12 cellular contexts compared by ENCODE assay signal in genomic region chr1:204841316-204841715, GRCh38. TPM values are rescaled to one million over a fixed set of nuclear protein-coding genes. Genes with fewer than 3 reads are reported as not detected.
DNase-seq lines count a peak whose midpoint lies in the region; ATAC-seq and TF ChIP-seq lines count a peak whose summit lies in the region.
"Had no signal": no experiment of that assay in that cellular context is flagged by ENCODE, and none has a peak within 500 bp of the region (broad histone marks: within the 10 kb centered on the region; RNA-seq: fewer than 3 reads in every experiment).

No MANE protein-coding gene starts in this region.

- H3K4me3 Mint-ChIP-seq in memory B cell (no peak overlapping the region), type B pancreatic cell (no peak overlapping the region)
- H3K4me3 Mint-ChIP-seq: CD4-positive, CD25-positive, alpha-beta regulatory T cell had no signal

- peak overlapping the region; percentile 38 for H3K4me2 ChIP-seq in OCI-LY3 (ENCODE audit: low read length)
- H3K4me2 ChIP-seq: BLaER1 treated with 17β-estradiol and CSF1 and Interleukin-3, amounts not matched to agents 10 nM and 100 nM had no signal

- intact Hi-C loops in uterus (cut with DNase I; ENCODE audit: low total_unique reads): no loop called here

- no peak for TF ChIP-seq CTCF in OCI-LY3 (IDR thresholded peaks at IDR 0.05; ENCODE audit: low read depth, low read length)
- no peak for TF ChIP-seq CTCF in type B pancreatic cell (conservative IDR thresholded peaks at IDR 0.05)
- no peak for TF ChIP-seq CTCF in uterus (IDR thresholded peaks at IDR 0.05)

- H3K9me3 Mint-ChIP-seq in memory B cell (no peaks in the 10 kb centered on the region), type B pancreatic cell (peaks cover 5% of the 10 kb centered on the region)

- H3K4me3 ChIP-seq in OCI-LY3 (ENCODE audit: low read length): no peak overlapping the region
- H3K4me3 ChIP-seq in uterus: no peak overlapping the region
- H3K4me3 ChIP-seq: BLaER1 treated with 17β-estradiol and CSF1 and Interleukin-3, amounts not matched to agents 10 nM and 100 nM; GM23248 had no signal

- no peak for DNase-seq in memory B cell (ENCODE audit: low spot score in 2 of 2)
- DNase-seq in type B pancreatic cell (ENCODE audit: extremely low spot score, unreplicated experiment): no peak
- no peak for DNase-seq in nucleus accumbens (lab: John Stamatoyannopoulos, UW)
- DNase-seq in retina: no peak
- no peak for DNase-seq in uterus
- DNase-seq: GM23248 had no signal

- H3K9ac ChIP-seq in OCI-LY3 (ENCODE audit: low read length): no peak overlapping the region
- H3K9ac ChIP-seq: BLaER1 treated with 17β-estradiol and CSF1 and Interleukin-3, amounts not matched to agents 10 nM and 100 nM; GM23248 had no signal

- H3K27ac ChIP-seq in OCI-LY3 (ENCODE audit: low read length): peak overlapping the region; percentile 46; the same call in 1 of the 2 replicates
- H3K27ac ChIP-seq in cingulate gyrus (ENCODE audit: low read depth, low read length): peak overlapping the region; percentile 34
- H3K27ac ChIP-seq in uterus: no peak overlapping the region
- H3K27ac ChIP-seq: BLaER1 treated with 17β-estradiol and CSF1 and Interleukin-3, amounts not matched to agents 10 nM and 100 nM; GM23248 had no signal

- no peak overlapping the region for H2AFZ ChIP-seq in OCI-LY3 (ENCODE audit: low read depth, low read length)
- H2AFZ ChIP-seq: GM23248 had no signal

- peaks cover 5% of the 10 kb centered on the region for H3K27me3 Mint-ChIP-seq in memory B cell
- H3K27me3 Mint-ChIP-seq in type B pancreatic cell: peaks cover 20% of the 10 kb centered on the region

- no peak overlapping the region for H3K27ac Mint-ChIP-seq in memory B cell
- H3K27ac Mint-ChIP-seq in type B pancreatic cell: peak overlapping the region; percentile 24
- H3K27ac Mint-ChIP-seq: CD4-positive, CD25-positive, alpha-beta regulatory T cell had no signal

- H3K36me3 ChIP-seq in OCI-LY3 (replicated peaks; ENCODE audit: low read depth, low read length) (no peaks in the 10 kb centered on the region), uterus (no peaks in the 10 kb centered on the region)
- H3K36me3 ChIP-seq: BLaER1 treated with 17β-estradiol and CSF1 and Interleukin-3, amounts not matched to agents 10 nM and 100 nM had no signal

- H3K27me3 ChIP-seq in OCI-LY3 (ENCODE audit: low read depth, low read length) (no peaks in the 10 kb centered on the region; the same call in 1 of the 2 replicates), uterus (no peaks in the 10 kb centered on the region)
- H3K27me3 ChIP-seq: BLaER1 treated with 17β-estradiol and CSF1 and Interleukin-3, amounts not matched to agents 10 nM and 100 nM had no signal

- H3K9me3 ChIP-seq in OCI-LY3 (ENCODE audit: insufficient read depth, low read length) (no peaks in the 10 kb centered on the region), uterus (no peaks in the 10 kb centered on the region)
- H3K9me3 ChIP-seq: BLaER1 treated with 17β-estradiol and CSF1 and Interleukin-3, amounts not matched to agents 10 nM and 100 nM had no signal

- H3K4me1 ChIP-seq in OCI-LY3 (ENCODE audit: low read length) (peaks cover 37% of the 10 kb centered on the region), uterus (no peaks in the 10 kb centered on the region)
- H3K4me1 ChIP-seq: BLaER1 treated with 17β-estradiol and CSF1 and Interleukin-3, amounts not matched to agents 10 nM and 100 nM had no signal

- H3K36me3 Mint-ChIP-seq in memory B cell (no peaks in the 10 kb centered on the region), type B pancreatic cell (no peaks in the 10 kb centered on the region)
- H3K36me3 Mint-ChIP-seq: CD4-positive, CD25-positive, alpha-beta regulatory T cell had no signal

- no peak for TF ChIP-seq POLR2A in uterus (IDR thresholded peaks at IDR 0.05)

- ATAC-seq in memory B cell (ENCODE audit: low read depth) (peak; percentile 21), GM21619 (IDR thresholded peaks at IDR 0.05; ENCODE audit: unreplicated experiment) (no peak)
- ATAC-seq: HCT116 had no signal

- no peaks in the 10 kb centered on the region for H3K79me2 ChIP-seq in OCI-LY3 (ENCODE audit: low read length)

- H3K4me1 Mint-ChIP-seq in memory B cell: peaks cover 23% of the 10 kb centered on the region
- H3K4me1 Mint-ChIP-seq in type B pancreatic cell (ENCODE audit: unreplicated experiment): no peaks in the 10 kb centered on the region

- H4K20me1 ChIP-seq in OCI-LY3 (ENCODE audit: insufficient read depth, low read length): peaks cover 7% of the 10 kb centered on the region; the same call in 1 of the 2 replicates

RNA-seq across cellular contexts. Expression of gene NFASC, which starts 29.3 kb away (rescaled TPM):
- total RNA-seq in type B pancreatic cell (ENCODE audit: low replicate concordance): 16.4 and 20.0 TPM in 2 replicates
- 10 to 100 TPM in 3 of 4 donors, 1 to 10 TPM in 1; 7.9 to 68.7 (median 32.7) TPM for total RNA-seq in uterus
- total RNA-seq: CD4-positive, CD25-positive, alpha-beta regulatory T cell had no signal

Comparison
In these comparisons a context has a peak if more than half of its experiments do, and no peak if none do; other contexts are left out.
1. H3K27ac ChIP-seq: peak in OCI-LY3 (single experiment) and cingulate gyrus (single experiment); none in uterus (0 of 2).